Comparison of ENCODE assay signal across 23 cellular contexts in genomic region chr5:55154893-55155292, GRCh38. TPM values are rescaled to one million over a fixed set of nuclear protein-coding genes. Genes with fewer than 3 reads are reported as not detected.
DNase-seq lines count a peak whose midpoint lies in the region; TF ChIP-seq lines count a peak whose summit lies in the region.
"Had no signal": no experiment of that assay in that cellular context is flagged by ENCODE, and none has a peak within 500 bp of the region (broad histone marks: within the 10 kb centered on the region; RNA-seq: fewer than 3 reads in every experiment).

No MANE protein-coding gene starts in this region.

- intact Hi-C loops in lower leg skin (cut with DNase I; ENCODE audit: low total_unique reads), result loop anchor here (10.0 kb wide), 1 partner anchor 640 kb away; the partner anchor contains the start of gene SNX18

- no peak overlapping the region for H3K4me3 ChIP-seq in lower leg skin (ENCODE audit: low read depth, poor library complexity, severe bottlenecking)
- H3K4me3 ChIP-seq: tibial artery had no signal

- POLR2A ChIA-PET in RWPE1 (lab: Yijun Ruan, JAX; ENCODE audit: low non-redundant PET), result no interaction called here

- CTCF ChIA-PET in RWPE1 (lab: Yijun Ruan, JAX), result no interaction called here

- TF ChIP-seq POLR2A in lower leg skin (IDR thresholded peaks at IDR 0.05), result no peak

- H3K27ac ChIP-seq in RWPE1, result no peak overlapping the region
- H3K27ac ChIP-seq: tibial artery had no signal

- WGBS in lower leg skin, 2 donors, result 22 to 27% methylated on average over 3 of the region's 3 CpGs

- TF ChIP-seq CTCF in RWPE1 (conservative IDR thresholded peaks at IDR 0.05; ENCODE audit: low read depth) (no peak), lower leg skin (IDR thresholded peaks at IDR 0.05) (no peak)

- DNase-seq in Daoy (ENCODE audit: low read depth) (peak; percentile 11), RWPE1 (ENCODE audit: low spot score) (peak; percentile 42), fibroblast of gingiva (ENCODE audit: low read depth) (peak; percentile 48), pulmonary artery endothelial cell (ENCODE audit: low read depth, low spot score) (peak; percentile 90), NCI-H748 (lab: John Stamatoyannopoulos, UW; ENCODE audit: unreplicated experiment) (no peak), NCI-H2227 (lab: John Stamatoyannopoulos, UW; ENCODE audit: unreplicated experiment) (no peak), lower leg skin (ENCODE audit: low spot score in 2 of 2) (no peak)
- no peak for DNase-seq in stimulated activated CD4-positive, alpha-beta T cell treated with anti-CD3 and anti-CD28 coated beads, Interleukin-4, amount 100 ng/mL, for 4 hours
- DNase-seq: activated CD4-positive, alpha-beta T cell treated with anti-CD3 and anti-CD28 coated beads, Interleukin-2, amount 10 ng/mL, durations not matched to agents 7 days and 5 days; activated naive CD8-positive, alpha-beta T cell treated with anti-CD3 and anti-CD28 coated beads, Interleukin-2, amount 10 ng/mL, durations not matched to agents 7 days and 5 days; activated T-cell treated with anti-CD3 and anti-CD28 coated beads, Interleukin-2, amount 50 U/mL, for 1 hour; C1 segment of cervical spinal cord; DMS53; H7; left ventricle myocardium superior; NCI-H1092; NCI-H2171; right cardiac atrium; SIG-M5; stimulated activated CD4-positive, alpha-beta T cell treated with anti-CD3 and anti-CD28 coated beads, Interleukin-4, amount 100 ng/mL, for 1 hour; T1000; tibial artery had no signal

RNA-seq across cellular contexts. Expression of gene GPX8, which starts 5.1 kb away (rescaled TPM):
- 126 and 136 TPM in 2 replicates for total RNA-seq in Daoy (2014; rRNA removed; shearing (Covaris generic))
- total RNA-seq in pulmonary artery endothelial cell (46.2 and 66.8 TPM in 2 replicates), lower leg skin (1 to 10 TPM; 1.6 to 8.1 (median 4.6) TPM)
- total RNA-seq: activated CD4-positive, alpha-beta T cell treated with anti-CD3 and anti-CD28 coated beads, Interleukin-2, amount 10 ng/mL, durations not matched to agents 7 days and 5 days; activated naive CD8-positive, alpha-beta T cell treated with anti-CD3 and anti-CD28 coated beads, Interleukin-2, amount 10 ng/mL, durations not matched to agents 7 days and 5 days had no signal

RNA-seq across cellular contexts. Expression of gene CDC20B, which starts 18.1 kb away (rescaled TPM):
- total RNA-seq in Daoy (2014; rRNA removed; shearing (Covaris generic)), result not detected in 2 replicates
- total RNA-seq in pulmonary artery endothelial cell (0.07 and 0.14 TPM in 2 replicates), lower leg skin (not detected)
- total RNA-seq: epithelial cell of proximal tubule, H7, left ventricle myocardium superior, right cardiac atrium had no signal

RNA-seq across cellular contexts. Expression of gene GZMA, which starts 52.4 kb away (rescaled TPM):
- total RNA-seq in Daoy (2014; rRNA removed; shearing (Covaris generic)), result 1.8 TPM in 1 of 2 replicates, not detected in the other
- total RNA-seq in pulmonary artery endothelial cell, result 0.53 TPM in 1 of 2 replicates, not detected in the other
- 1 to 10 TPM in 1 of 4 donors, not detected in 3; 1.7 TPM for total RNA-seq in lower leg skin
- total RNA-seq: epithelial cell of proximal tubule, H7 had no signal

Comparison
In these comparisons a context has a peak if more than half of its experiments do, and no peak if none do; other contexts are left out.
1. DNase-seq: peak in Daoy (single experiment), RWPE1 (single experiment), fibroblast of gingiva (single experiment) and pulmonary artery endothelial cell (single experiment); none in NCI-H748 (single experiment), stimulated activated CD4-positive, alpha-beta T cell treated with anti-CD3 and anti-CD28 coated beads, Interleukin-4, amount 100 ng/mL, for 4 hours (0 of 2), NCI-H2227 (single experiment) and lower leg skin (0 of 2).